24 cellular contexts compared by ENCODE assay signal in genomic region chrX:45632506-45632905, GRCh38.
"Had no signal": no experiment of that assay in that cellular context is flagged by ENCODE, and none has a peak within 500 bp of the region (broad histone marks: within the 10 kb centered on the region; RNA-seq: fewer than 3 reads in every experiment).

No MANE protein-coding gene starts in this region.

- H3K4me1 Mint-ChIP-seq: activated CD8-positive, alpha-beta memory T cell treated with anti-CD3 and anti-CD28 coated beads, Interleukin-2, amount 10 ng/mL, durations not matched to agents 7 days and 5 days; naive B cell; neural crest cell had no signal

- H3K4me3 ChIP-seq: coronary artery, lower lobe of right lung, testis, vagina had no signal

- H3K27ac ChIP-seq: coronary artery, epithelial cell of prostate, lower lobe of right lung, testis, vagina had no signal

- H3K27ac Mint-ChIP-seq: activated CD4-positive, alpha-beta T cell treated with anti-CD3 and anti-CD28 coated beads, Interleukin-2, amount 10 ng/mL, durations not matched to agents 24 days and 14 days; activated CD8-positive, alpha-beta memory T cell treated with anti-CD3 and anti-CD28 coated beads, Interleukin-2, amount 10 ng/mL, durations not matched to agents 7 days and 5 days; activated CD8-positive, alpha-beta T cell treated with anti-CD3 and anti-CD28 coated beads for 36 hours; activated naive CD8-positive, alpha-beta T cell treated with anti-CD3 and anti-CD28 coated beads, Interleukin-2, amount 50 U/mL, for 24 hours; stimulated activated naive B cell treated with anti-CD40 and anti-IgM and Interleukin-4, amounts not matched to agents 10 μg/mL and 1 μg/mL and 100 μg/mL, for 72 hours; type B pancreatic cell had no signal

- H3K36me3 ChIP-seq: lower lobe of right lung, vagina had no signal

- H3K36me3 Mint-ChIP-seq: naive B cell; stimulated activated naive B cell treated with anti-CD40 and anti-IgM and Interleukin-4, amounts not matched to agents 10 μg/mL and 1 μg/mL and 100 μg/mL, for 72 hours; type B pancreatic cell had no signal

- H3K27me3 Mint-ChIP-seq: type B pancreatic cell had no signal

- H3K9me3 ChIP-seq: lower lobe of right lung, testis, vagina had no signal

- H3K9me3 Mint-ChIP-seq: activated CD8-positive, alpha-beta T cell treated with anti-CD3 and anti-CD28 coated beads for 36 hours; stimulated activated naive B cell treated with anti-CD40 and anti-IgM and Interleukin-4, amounts not matched to agents 10 μg/mL and 1 μg/mL and 100 μg/mL, for 72 hours had no signal

- H3K27me3 ChIP-seq: testis, vagina had no signal

- H3K4me3 Mint-ChIP-seq: activated CD4-positive, alpha-beta T cell treated with anti-CD3 and anti-CD28 coated beads, Interleukin-2, amount 10 ng/mL, durations not matched to agents 24 days and 14 days; activated CD8-positive, alpha-beta memory T cell treated with anti-CD3 and anti-CD28 coated beads, Interleukin-2, amount 10 ng/mL, durations not matched to agents 7 days and 5 days; activated CD8-positive, alpha-beta T cell treated with anti-CD3 and anti-CD28 coated beads for 36 hours; activated naive CD8-positive, alpha-beta T cell treated with anti-CD3 and anti-CD28 coated beads, Interleukin-2, amount 50 U/mL, for 24 hours; naive B cell; neural crest cell; stimulated activated naive B cell treated with anti-CD40 and anti-IgM and Interleukin-4, amounts not matched to agents 10 μg/mL and 1 μg/mL and 100 μg/mL, for 72 hours; type B pancreatic cell had no signal

- ATAC-seq: activated CD8-positive, alpha-beta memory T cell treated with anti-CD3 and anti-CD28 coated beads, Interleukin-2, amount 10 ng/mL, durations not matched to agents 7 days and 5 days; activated CD8-positive, alpha-beta T cell treated with anti-CD3 and anti-CD28 coated beads for 36 hours; activated naive CD8-positive, alpha-beta T cell treated with anti-CD3 and anti-CD28 coated beads, Interleukin-2, amount 50 U/mL, for 24 hours; left lobe of liver; lower lobe of right lung; sciatic nerve; stimulated activated naive B cell treated with anti-CD40 and anti-IgM and Interleukin-4, amounts not matched to agents 10 μg/mL and 1 μg/mL and 100 μg/mL, for 72 hours had no signal

- H3K4me1 ChIP-seq: lower lobe of right lung, testis, vagina had no signal

- DNase-seq: activated CD4-positive, alpha-beta T cell treated with anti-CD3 and anti-CD28 coated beads, Interleukin-2, amount 10 ng/mL, durations not matched to agents 24 days and 14 days; activated CD8-positive, alpha-beta memory T cell treated with anti-CD3 and anti-CD28 coated beads, Interleukin-2, amount 10 ng/mL, durations not matched to agents 7 days and 5 days; activated CD8-positive, alpha-beta T cell treated with anti-CD3 and anti-CD28 coated beads for 36 hours; activated effector memory CD4-positive, alpha-beta T cell treated with anti-CD3 and anti-CD28 coated beads, Interleukin-2, amount 50 U/mL, for 16 hours; activated naive CD4-positive, alpha-beta T cell treated with anti-CD3 and anti-CD28 coated beads, Interleukin-2, amount 50 U/mL, for 16 hours; activated naive CD8-positive, alpha-beta T cell treated with anti-CD3 and anti-CD28 coated beads, Interleukin-2, amount 50 U/mL, for 24 hours; activated T-cell treated with anti-CD3 and anti-CD28 coated beads for 4 hours; cerebellar nuclear complex; foreskin fibroblast; lower lobe of right lung; naive B cell; occipital lobe; small intestine; stimulated activated CD4-positive, alpha-beta T cell treated with anti-CD3 and anti-CD28 coated beads, Interleukin-15, amount 100 ng/mL, for 24 hours; stimulated activated CD8-positive, alpha-beta memory T cell treated with anti-CD3 and anti-CD28 coated beads, Interleukin-4, amount 100 ng/mL, for 48 hours; stimulated activated naive B cell treated with anti-CD40 and anti-IgM and Interleukin-4, amounts not matched to agents 10 μg/mL and 1 μg/mL and 100 μg/mL, for 72 hours; testis had no signal
